In the genomic region with DNA sequence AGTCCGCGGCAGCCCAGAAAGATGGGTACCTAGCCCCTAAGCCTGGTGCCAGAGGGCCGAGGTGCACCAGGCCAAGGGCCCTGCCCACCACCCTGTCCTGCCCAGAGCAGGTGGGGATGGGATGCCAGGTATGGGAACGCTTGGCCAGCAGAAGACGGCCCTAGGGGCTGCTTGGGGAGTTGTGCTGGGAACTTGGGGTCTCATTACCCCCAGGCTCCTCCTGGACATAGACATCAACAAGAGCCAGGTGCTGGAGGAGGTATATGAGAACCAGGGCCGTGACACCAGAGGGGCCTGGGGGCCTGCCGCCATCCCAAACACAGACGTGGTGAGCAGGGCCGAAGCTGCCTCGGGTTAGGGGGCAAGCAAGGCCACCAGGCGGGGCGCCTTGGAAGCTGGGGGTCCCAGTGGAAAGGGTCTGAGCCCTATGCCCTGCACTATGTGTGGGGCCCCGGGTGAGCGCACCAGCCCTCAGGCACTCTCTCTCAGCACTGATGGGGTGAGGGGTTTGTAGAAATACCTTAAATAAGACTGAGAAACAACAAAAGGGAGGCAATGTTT, we compare ENCODE assay signal across 29 cellular contexts. TPM values are rescaled to one million over a fixed set of nuclear protein-coding genes. Genes with fewer than 3 reads are reported as not detected.
"Had no signal": no experiment of that assay in that cellular context is flagged by ENCODE, and none has a peak within 500 bp of the region (broad histone marks: within the 10 kb centered on the region; RNA-seq: fewer than 3 reads in every experiment).

No MANE protein-coding gene starts in this region.

- H3K4me3 Mint-ChIP-seq: mesothelial cell of epicardium had no signal

- ATAC-seq: gastrocnemius medialis, heart right ventricle, left cardiac atrium, left lung, left ventricle myocardium superior, mucosa of descending colon had no signal

- H3K27ac Mint-ChIP-seq: mesothelial cell of epicardium had no signal

- H3K9me3 ChIP-seq: esophagus muscularis mucosa, gastrocnemius medialis, heart right ventricle, left lung, lower lobe of right lung, mucosa of descending colon had no signal

- FAIRE-seq: colon, endothelial cell of umbilical vein, islet of Langerhans, keratinocyte had no signal

- H3K4me3 ChIP-seq: coronary artery, dorsolateral prefrontal cortex, esophagus muscularis mucosa, gastrocnemius medialis, heart right ventricle, left lung, lower lobe of right lung, mucosa of descending colon had no signal

- H3K27me3 ChIP-seq: left lung had no signal

- DNase-seq: dermis blood vessel endothelial cell; effector CD4-positive, alpha-beta T cell; effector memory CD4-positive, alpha-beta T cell; foreskin fibroblast; foreskin melanocyte; gastrocnemius medialis; glutamatergic neuron; head of caudate nucleus; heart right ventricle; hippocampal formation; left cardiac atrium; left lung; left ventricle myocardium superior; lower lobe of right lung; mesenchymal stem cell; mucosa of descending colon had no signal

- H3K36me3 Mint-ChIP-seq: mesothelial cell of epicardium had no signal

- H3K36me3 ChIP-seq: esophagus muscularis mucosa, gastrocnemius medialis, heart right ventricle, left lung, lower lobe of right lung had no signal

- H3K27ac ChIP-seq: coronary artery, dorsolateral prefrontal cortex, esophagus muscularis mucosa, gastrocnemius medialis, heart right ventricle, left lung, lower lobe of right lung had no signal

- H3K9me3 Mint-ChIP-seq: mesothelial cell of epicardium had no signal

RNA-seq across cellular contexts. Expression of a gene that starts 46.9 kb away (rescaled TPM):
- total RNA-seq: endothelial cell of umbilical vein, gastrocnemius medialis, glomerular endothelial cell, kidney epithelial cell, left ventricle myocardium superior, lower leg skin, lung microvascular endothelial cell, myocyte had no signal
- polyA plus RNA-seq: endothelial cell of umbilical vein had no signal
